8 cellular contexts compared by ENCODE assay signal in genomic region chr3:100402150-100402706, GRCh38. TPM values are rescaled to one million over a fixed set of nuclear protein-coding genes. Genes with fewer than 3 reads are reported as not detected.
DNase-seq lines count a peak whose midpoint lies in the region; ATAC-seq, FAIRE-seq and TF ChIP-seq lines count a peak whose summit lies in the region.

No MANE protein-coding gene starts in this region.

- no peak overlapping the region for H3K4ac ChIP-seq in H1 (replicated peaks; ENCODE audit: insufficient read length, low read depth, low read length)

- no peak for TF ChIP-seq POLR2A in H1 (IDR thresholded peaks at IDR 0.05; ENCODE audit: control extremely low read depth in 1 of 2, low read depth in 2 of 2, low read length in 2 of 2)

- no peak for TF ChIP-seq EP300 in H1 (IDR thresholded peaks at IDR 0.05; ENCODE audit: borderline replicate concordance in 1 of 2, low read depth in 2 of 2, low read length in 2 of 2)
- no peak for TF ChIP-seq EP300 in neural cell (conservative IDR thresholded peaks at IDR 0.05; ENCODE audit: poor library complexity, severe bottlenecking)

- TF ChIP-seq RAD21 in H1 (IDR thresholded peaks at IDR 0.05 in 1 of 2, conservative IDR thresholded peaks at IDR 0.05 in 1 of 2; ENCODE audit: low read depth in 2 of 2, low read length in 2 of 2) (no peak), neural cell (conservative IDR thresholded peaks at IDR 0.05) (no peak)

- no peak overlapping the region for H2AFZ ChIP-seq in H1 (ENCODE audit: low read length)
- H2AFZ ChIP-seq in neural cell (ENCODE audit: low read depth, low read length) = peak overlapping the region; percentile 53

- H3K79me1 ChIP-seq in H1 (ENCODE audit: low read depth, low read length) = no peaks in the 10 kb centered on the region

- H3K9me2 ChIP-seq in neural cell (ENCODE audit: insufficient read depth, low read length) = no peaks in the 10 kb centered on the region

- H3K23ac ChIP-seq in H1 (ENCODE audit: insufficient read length) = no peak overlapping the region

- no peak overlapping the region for H2BK120ac ChIP-seq in H1 (replicated peaks; ENCODE audit: low read depth, low read length)

- H3K4me1 ChIP-seq in BLaER1 = peaks cover 49% of the 10 kb centered on the region
- H3K4me1 ChIP-seq in H1 (replicated peaks in 1 of 4; ENCODE audit: control insufficient read depth in 3 of 4, insufficient read depth in 4 of 4, low read length in 3 of 4) = peaks cover 0 to 3% (median under 1%) of the 10 kb centered on the region in 4 experiments; a peak in 2 of 7 replicates

- H4K5ac ChIP-seq in H1 (ENCODE audit: insufficient read length, low read depth, low read length) = no peak overlapping the region

- H3K27me3 ChIP-seq in BLaER1 (no peaks in the 10 kb centered on the region), H1 (replicated peaks in 1 of 4; ENCODE audit: control insufficient read depth in 3 of 4, extremely low read depth in 1 of 4, insufficient read depth in 3 of 4, low read length in 3 of 4) (no peaks in the 10 kb centered on the region), neural cell (ENCODE audit: insufficient read depth, low read depth, low read length) (no peaks in the 10 kb centered on the region)

- FAIRE-seq in H1 (lab: Jason Lieb, UNC) = no peak

- H4K20me1 ChIP-seq in BLaER1 (peaks cover 35% of the 10 kb centered on the region), H1 (replicated peaks in 1 of 2; ENCODE audit: control insufficient read depth in 1 of 2, insufficient read depth in 2 of 2, low read length in 2 of 2) (peaks cover 12% of the 10 kb centered on the region in 2 experiments), neural cell (ENCODE audit: insufficient read depth) (no peaks in the 10 kb centered on the region)

- CTCF ChIA-PET in H1 (lab: Charles Lee; ENCODE audit: partially characterized antibody) = interaction anchor here (0.6 to 2.3 kb wide), 8 partner anchors 17 to 184 kb away, joined by 3 to 7 read pairs (median 4); no protein-coding TSS in a partner anchor

- H3K4me3 ChIP-seq in BLaER1 = peak overlapping the region; percentile 95
- H3K4me3 ChIP-seq in HFF-Myc (replicated peaks; ENCODE audit: low read depth, low read length) = peak overlapping the region; percentile 94
- peak overlapping the region; percentile 59 to 96 (median 84) for H3K4me3 ChIP-seq in H1 (ENCODE audit: extremely low read depth in 1 of 4, insufficient read depth in 2 of 4, low read depth in 3 of 4, low read length in 4 of 4)
- H3K4me3 ChIP-seq in neural cell (ENCODE audit: low read length) = peak overlapping the region; percentile 86

- peaks cover 16% of the 10 kb centered on the region for H3K23me2 ChIP-seq in H1 (ENCODE audit: low read depth, low read length)

- no peak overlapping the region for H4K91ac ChIP-seq in H1 (replicated peaks; ENCODE audit: insufficient read length, low read length)

- no peak overlapping the region for H3K56ac ChIP-seq in H1 (replicated peaks; ENCODE audit: insufficient read length, low read depth, low read length)

- 22% methylated on average over 3 of the region's 3 CpGs; no CpG with 5 or more reads in 1 of the 2 experiments for WGBS in H1 (ENCODE audit: extremely low coverage in 1 of 2, insufficient coverage in 1 of 2, insufficient read length in 1 of 2, insufficient replicate concordance in 2 of 2, low coverage in 1 of 2, low lambda C conversion rate in 2 of 2, missing lambda C conversion rate in 1 of 2), 2 experiments

- H3F3A ChIP-seq in neural cell (ENCODE audit: insufficient read depth, low read length, poor library complexity, severe bottlenecking) = peaks cover 4% of the 10 kb centered on the region

- no peaks in the 10 kb centered on the region; the same call in 1 of the 2 replicates for H3K36me3 ChIP-seq in BLaER1
- H3K36me3 ChIP-seq in H1 (ENCODE audit: control insufficient read depth in 2 of 4, insufficient read depth in 4 of 4, low read length in 3 of 4) = no peaks in the 10 kb centered on the region; a peak in 1 of 8 replicates
- no peaks in the 10 kb centered on the region for H3K36me3 ChIP-seq in neural cell (ENCODE audit: insufficient read depth, low read length)

- H4K8ac ChIP-seq in H1 (ENCODE audit: extremely low read depth, insufficient read depth, low read length) = no peak overlapping the region

- no peak overlapping the region for H2BK20ac ChIP-seq in H1 (ENCODE audit: low read length)

- H3K79me2 ChIP-seq in H1 (ENCODE audit: control insufficient read depth in 1 of 2, insufficient read depth in 2 of 2, low read length in 2 of 2) = peaks cover 17 to 77% of the 10 kb centered on the region in 2 experiments
- peaks cover 50% of the 10 kb centered on the region for H3K79me2 ChIP-seq in neural cell (replicated peaks; ENCODE audit: insufficient read depth, low read length)

- H3K4me2 ChIP-seq in BLaER1 (peak overlapping the region; percentile 82), H1 (ENCODE audit: insufficient read depth in 1 of 2, low read depth in 2 of 2, low read length in 2 of 2) (peak overlapping the region; percentile 91 to 92), neural cell (ENCODE audit: low read length) (peak overlapping the region; percentile 66)

- H2BK5ac ChIP-seq in H1 (ENCODE audit: low read depth, low read length) = no peak overlapping the region

- H3K9me3 ChIP-seq in BLaER1 (peaks cover 17% of the 10 kb centered on the region), H1 (ENCODE audit: insufficient read depth in 2 of 2, low read depth in 1 of 2, low read length in 1 of 2) (no peaks in the 10 kb centered on the region), neural cell (ENCODE audit: low read length) (no peaks in the 10 kb centered on the region)

- H3K14ac ChIP-seq in H1 (ENCODE audit: insufficient read length) = no peak overlapping the region

- no peak overlapping the region; the same call in 1 of the 2 replicates for H3K18ac ChIP-seq in H1 (ENCODE audit: extremely low read depth, low read length)

- H2AK5ac ChIP-seq in H1 (ENCODE audit: low read depth, low read length) = no peak overlapping the region

- H2BK15ac ChIP-seq in H1 (ENCODE audit: low read length) = no peak overlapping the region

- no peak overlapping the region for H2BK12ac ChIP-seq in H1 (ENCODE audit: low read depth, low read length)

- TF ChIP-seq CTCF in HFF-Myc (IDR thresholded peaks at IDR 0.05; ENCODE audit: low read depth, low read length, missing control alignments) = no peak
- no peak for TF ChIP-seq CTCF in H1 (IDR thresholded peaks at IDR 0.05; ENCODE audit: control extremely low read depth in 1 of 3, insufficient read depth in 1 of 3, low read depth in 1 of 3, low read length in 3 of 3)
- TF ChIP-seq CTCF in neural cell (IDR thresholded peaks at IDR 0.05; ENCODE audit: poor library complexity, severe bottlenecking) = no peak

- ATAC-seq in GM18498 (IDR thresholded peaks at IDR 0.05; ENCODE audit: unreplicated experiment) (no peak), GM18868 (IDR thresholded peaks at IDR 0.05; ENCODE audit: unreplicated experiment) (no peak)

- DNase-seq in HFF-Myc (ENCODE audit: extremely low read depth, low read depth) (peak; percentile 37), RKO (ENCODE audit: low spot score) (peak; percentile 79), H1 (ENCODE audit: low read depth in 1 of 2, low spot score in 2 of 2) (no peak), NCI-H1048 (lab: John Stamatoyannopoulos, UW) (no peak)

- H3K27ac ChIP-seq in BLaER1 (peak overlapping the region; percentile 82; the same call in 1 of the 2 replicates), H1 (ENCODE audit: low read depth, low read length) (no peak overlapping the region), neural cell (ENCODE audit: low read length) (peak overlapping the region; percentile 83)

- POLR2A ChIA-PET in H1 (lab: Charles Lee; ENCODE audit: partially characterized antibody) = interaction anchor here (0.9 to 5.9 kb wide), 25 partner anchors 10 to 1175 kb away, joined by 3 to 58 read pairs (median 4); partner anchors contain the start of genes NIT2, TFG and TMEM45A

- peak overlapping the region; percentile 91 for H3K9ac ChIP-seq in BLaER1
- H3K9ac ChIP-seq in H1 (replicated peaks in 1 of 4; ENCODE audit: extremely low read depth in 1 of 4, low read depth in 3 of 4, low read length in 3 of 4) = peak overlapping the region; percentile 57 to 97 (median 94)
- H3K9ac ChIP-seq in neural cell (ENCODE audit: low read length) = peak overlapping the region; percentile 78

TF ChIP-seq in H1, 55 proteins besides CTCF, POLR2A, EP300 and RAD21:
- TF ChIP-seq SIRT6 (IDR thresholded peaks at IDR 0.05; ENCODE audit: low read length) (no peak), GTF2F1 (IDR thresholded peaks at IDR 0.05; ENCODE audit: borderline replicate concordance, low read depth, low read length) (no peak), POLR2AphosphoS5 (IDR thresholded peaks at IDR 0.05; ENCODE audit: low read depth, low read length) (no peak), EGR1 (IDR thresholded peaks at IDR 0.05; ENCODE audit: borderline replicate concordance, low read depth, low read length) (no peak)

RNA-seq across cellular contexts. Expression of gene LNP1, which starts 0.9 kb away (rescaled TPM):
- 8.0 and 8.7 TPM in 2 replicates for total RNA-seq in H1 (2021; fragmentation: NEBNext Ultra II Directional; extraction: Animal tissue kit (Norgen Biotek cat#: 25700))
- polyA plus RNA-seq in H1 (2011; rRNA removed) = 6.6 and 7.8 TPM in 2 replicates
- polyA plus RNA-seq in H1 (2011; cell fraction: cytosol; rRNA removed) = 10.4 TPM
- 5.7 TPM for polyA plus RNA-seq in H1 (2011; cell fraction: nucleus; rRNA removed)
- polyA plus RNA-seq in H1 (2012, experiment 1 of 2) = 5.6 to 6.8 TPM (median 6.1 TPM) in 4 replicates
- polyA plus RNA-seq in H1 (2012, experiment 2 of 2) = 1.7 TPM
- 7.4 TPM for polyA plus RNA-seq in H1 (2013, experiment 1 of 2)
- 6.5 TPM for polyA plus RNA-seq in H1 (2013, experiment 2 of 2)
- polyA minus RNA-seq in H1 (2011; rRNA and poly(A)+ RNA removed) = 10.8 and 13.4 TPM in 2 replicates
- 5.1 TPM for polyA minus RNA-seq in H1 (2011; cell fraction: cytosol; rRNA and poly(A)+ RNA removed)
- polyA minus RNA-seq in H1 (2011; cell fraction: nucleus; rRNA and poly(A)+ RNA removed) = 23.6 TPM
- polyA plus RNA-seq in neural cell = 19.2 and 19.7 TPM in 2 replicates
- 18.5 and 19.5 TPM in 2 replicates for polyA minus RNA-seq in neural cell

RNA-seq across cellular contexts. Expression of gene TOMM70, which starts 1.3 kb away (rescaled TPM):
- total RNA-seq in H1 (2021; fragmentation: NEBNext Ultra II Directional; extraction: Animal tissue kit (Norgen Biotek cat#: 25700)) = 51.2 and 52.1 TPM in 2 replicates
- polyA plus RNA-seq in H1 (2011; rRNA removed) = 7.5 and 10.9 TPM in 2 replicates
- 18.0 TPM for polyA plus RNA-seq in H1 (2011; cell fraction: cytosol; rRNA removed)
- 8.2 TPM for polyA plus RNA-seq in H1 (2011; cell fraction: nucleus; rRNA removed)
- polyA plus RNA-seq in H1 (2012, experiment 1 of 2) = 20.1 to 37.0 TPM (median 24.4 TPM) in 4 replicates
- polyA plus RNA-seq in H1 (2012, experiment 2 of 2) = 5.4 TPM
- polyA plus RNA-seq in H1 (2013, experiment 1 of 2) = 26.4 TPM
- 26.1 TPM for polyA plus RNA-seq in H1 (2013, experiment 2 of 2)
- 25.5 and 31.4 TPM in 2 replicates for polyA minus RNA-seq in H1 (2011; rRNA and poly(A)+ RNA removed)
- polyA minus RNA-seq in H1 (2011; cell fraction: cytosol; rRNA and poly(A)+ RNA removed) = 28.5 TPM
- polyA minus RNA-seq in H1 (2011; cell fraction: nucleus; rRNA and poly(A)+ RNA removed) = 28.7 TPM
- 93.7 and 110 TPM in 2 replicates for polyA plus RNA-seq in neural cell
- polyA minus RNA-seq in neural cell = 143 and 149 TPM in 2 replicates

Comparison
In these comparisons a context has a peak if more than half of its experiments do, and no peak if none do; other contexts are left out.
1. DNase-seq: peak in HFF-Myc (single experiment) and RKO (single experiment); none in H1 (0 of 2) and NCI-H1048 (single experiment).
2. Peak in every context shown above with its lines, with median percentiles within 50 percentile points of each other: H3K4me2 ChIP-seq, H3K4me3 ChIP-seq and H3K9ac ChIP-seq.